1 cellular context compared by ENCODE assay signal in the genomic region with DNA sequence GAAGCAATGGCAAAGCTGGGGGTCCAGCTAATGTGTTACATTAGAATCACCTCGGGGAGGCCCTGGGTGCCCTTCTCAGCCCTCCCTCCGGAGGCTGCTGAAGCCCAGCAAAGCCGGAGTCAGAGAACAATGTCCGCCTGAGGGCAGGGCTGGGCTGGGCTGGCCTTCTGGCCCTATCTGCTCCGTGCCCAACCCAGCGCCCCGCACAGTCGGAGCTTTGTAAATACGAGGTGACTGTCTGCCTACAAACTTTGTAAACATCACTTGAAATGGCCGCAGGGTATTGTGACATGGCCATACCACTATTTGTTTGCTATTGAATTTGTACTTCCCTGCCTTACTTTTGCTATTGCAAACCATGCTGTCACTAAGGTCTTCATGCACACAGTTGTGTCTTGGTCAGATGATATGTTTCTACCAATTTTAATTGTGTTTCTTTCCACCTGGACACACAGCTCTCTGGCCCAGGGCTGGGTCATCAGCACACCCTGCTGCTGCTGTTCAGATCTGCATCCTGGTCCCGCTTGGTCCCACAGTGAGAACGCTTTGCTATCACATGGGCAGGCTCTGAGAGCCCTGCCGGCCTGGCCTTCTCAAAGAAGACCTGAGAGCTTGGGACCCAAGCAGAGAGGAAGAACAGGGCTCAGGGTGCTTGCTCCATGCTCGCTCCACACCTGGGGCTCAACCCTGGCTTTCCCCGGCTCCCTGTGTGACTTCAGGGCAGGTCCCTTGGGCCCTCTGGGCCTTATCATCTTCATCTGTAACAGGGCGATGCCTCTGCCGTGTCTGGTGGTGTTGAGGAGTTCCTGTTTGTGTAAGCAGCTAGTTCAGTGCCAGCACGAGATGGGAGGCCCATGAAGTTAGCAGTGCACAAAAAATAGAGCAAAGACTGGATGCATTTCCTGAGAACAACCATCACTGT.
TF ChIP-seq lines count a peak whose summit lies in the region.

No MANE protein-coding gene starts in this region.

TF ChIP-seq in HCT116, 20 proteins besides CTCF, POLR2A, EP300 and RAD21 (continued from another document):
- TF ChIP-seq ZNF274 (IDR thresholded peaks at IDR 0.05; ENCODE audit: low read depth, low read length) (no peak), FOSL1 (IDR thresholded peaks at IDR 0.05; ENCODE audit: low read depth) (no peak), SIN3A (IDR thresholded peaks at IDR 0.05; ENCODE audit: low read depth) (no peak), POLR2AphosphoS5 (IDR thresholded peaks at IDR 0.05; ENCODE audit: low read depth, low read length) (no peak), YY1 (IDR thresholded peaks at IDR 0.05; ENCODE audit: extremely low read depth, insufficient replicate concordance, low read depth, low read length) (no peak), CEBPB (IDR thresholded peaks at IDR 0.05; ENCODE audit: low read depth) (no peak), TCF7L2 (IDR thresholded peaks at IDR 0.05; ENCODE audit: borderline replicate concordance, extremely low read depth, insufficient read depth, insufficient read length) (no peak), EGR1 (IDR thresholded peaks at IDR 0.05; ENCODE audit: low read depth) (no peak), JUND (IDR thresholded peaks at IDR 0.05) (no peak)
- TF ChIP-seq, protein P1, sequence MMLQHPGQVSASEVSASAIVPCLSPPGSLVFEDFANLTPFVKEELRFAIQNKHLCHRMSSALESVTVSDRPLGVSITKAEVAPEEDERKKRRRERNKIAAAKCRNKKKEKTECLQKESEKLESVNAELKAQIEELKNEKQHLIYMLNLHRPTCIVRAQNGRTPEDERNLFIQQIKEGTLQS (IDR thresholded peaks at IDR 0.05), result no peak
- TF ChIP-seq, protein P2, sequence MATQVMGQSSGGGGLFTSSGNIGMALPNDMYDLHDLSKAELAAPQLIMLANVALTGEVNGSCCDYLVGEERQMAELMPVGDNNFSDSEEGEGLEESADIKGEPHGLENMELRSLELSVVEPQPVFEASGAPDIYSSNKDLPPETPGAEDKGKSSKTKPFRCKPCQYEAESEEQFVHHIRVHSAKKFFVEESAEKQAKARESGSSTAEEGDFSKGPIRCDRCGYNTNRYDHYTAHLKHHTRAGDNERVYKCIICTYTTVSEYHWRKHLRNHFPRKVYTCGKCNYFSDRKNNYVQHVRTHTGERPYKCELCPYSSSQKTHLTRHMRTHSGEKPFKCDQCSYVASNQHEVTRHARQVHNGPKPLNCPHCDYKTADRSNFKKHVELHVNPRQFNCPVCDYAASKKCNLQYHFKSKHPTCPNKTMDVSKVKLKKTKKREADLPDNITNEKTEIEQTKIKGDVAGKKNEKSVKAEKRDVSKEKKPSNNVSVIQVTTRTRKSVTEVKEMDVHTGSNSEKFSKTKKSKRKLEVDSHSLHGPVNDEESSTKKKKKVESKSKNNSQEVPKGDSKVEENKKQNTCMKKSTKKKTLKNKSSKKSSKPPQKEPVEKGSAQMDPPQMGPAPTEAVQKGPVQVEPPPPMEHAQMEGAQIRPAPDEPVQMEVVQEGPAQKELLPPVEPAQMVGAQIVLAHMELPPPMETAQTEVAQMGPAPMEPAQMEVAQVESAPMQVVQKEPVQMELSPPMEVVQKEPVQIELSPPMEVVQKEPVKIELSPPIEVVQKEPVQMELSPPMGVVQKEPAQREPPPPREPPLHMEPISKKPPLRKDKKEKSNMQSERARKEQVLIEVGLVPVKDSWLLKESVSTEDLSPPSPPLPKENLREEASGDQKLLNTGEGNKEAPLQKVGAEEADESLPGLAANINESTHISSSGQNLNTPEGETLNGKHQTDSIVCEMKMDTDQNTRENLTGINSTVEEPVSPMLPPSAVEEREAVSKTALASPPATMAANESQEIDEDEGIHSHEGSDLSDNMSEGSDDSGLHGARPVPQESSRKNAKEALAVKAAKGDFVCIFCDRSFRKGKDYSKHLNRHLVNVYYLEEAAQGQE (IDR thresholded peaks at IDR 0.05; ENCODE audit: low read depth), result no peak
